In the genomic region with DNA sequence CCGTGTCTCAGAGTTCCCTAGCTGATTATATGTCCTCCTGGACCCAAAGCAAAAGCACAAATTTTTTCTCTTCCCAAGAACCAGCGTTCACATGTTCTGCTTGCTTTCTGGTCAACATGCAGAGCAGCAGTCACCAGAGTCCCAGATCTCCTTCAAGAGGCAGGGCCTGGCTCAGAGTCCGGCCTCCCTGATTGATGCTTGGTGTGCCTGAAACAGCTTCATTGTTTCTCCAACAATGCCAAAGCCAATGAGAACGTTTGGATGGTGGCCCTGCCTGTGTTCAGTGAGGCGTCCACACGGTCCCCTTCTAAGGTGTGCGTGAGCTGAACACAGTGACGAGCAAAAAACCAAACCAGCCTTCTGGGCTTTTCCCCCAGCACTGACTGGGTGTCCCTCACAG, we compare ENCODE assay signal across 17 cellular contexts. TPM values are rescaled to one million over a fixed set of nuclear protein-coding genes. Genes with fewer than 3 reads are reported as not detected.
A peak's percentile ranks its signal among the peaks of the same experiment; 100 is the strongest.
DNase-seq lines count a peak whose midpoint lies in the region; ATAC-seq, FAIRE-seq and TF ChIP-seq lines count a peak whose summit lies in the region.
"Had no signal": no experiment of that assay in that cellular context is flagged by ENCODE, and none has a peak within 500 bp of the region (broad histone marks: within the 10 kb centered on the region; RNA-seq: fewer than 3 reads in every experiment).

No MANE protein-coding gene starts in this region.

- no peaks in the 10 kb centered on the region for H3K27me3 ChIP-seq in dorsolateral prefrontal cortex

- TF ChIP-seq CTCF in dorsolateral prefrontal cortex (IDR thresholded peaks at IDR 0.05 in 54 of 56, conservative IDR thresholded peaks at IDR 0.05 in 2 of 56; ENCODE audit: low read depth in 1 of 56, partially characterized antibody in 56 of 56) = peak in 2 of 56 donors; percentile 14 to 33

- peak overlapping the region in 46 of 59 donors; percentile 1 to 55 (median 30) for H3K4me3 ChIP-seq in dorsolateral prefrontal cortex

- intact Hi-C loops in dorsolateral prefrontal cortex (cut with DNase I) = no loop called here

- no peak for FAIRE-seq in HTR-8/SVneo (lab: Jason Lieb, UNC)
- FAIRE-seq: H1 had no signal

- peak overlapping the region in 58 of 59 donors; percentile 21 to 100 (median 83) for H3K27ac ChIP-seq in dorsolateral prefrontal cortex
- H3K27ac ChIP-seq: KMS-11 had no signal

- ATAC-seq in HG02571 (IDR thresholded peaks at IDR 0.05; ENCODE audit: unreplicated experiment) = no peak

- DNase-seq in amygdala (lab: John Stamatoyannopoulos, UW) = peak in 45 of 56 donors; percentile 15 to 88 (median 59)
- DNase-seq in dorsolateral prefrontal cortex = peak in 8 of 10 donors; percentile 65 to 87 (median 78)
- peak; percentile 27 for DNase-seq in left kidney (ENCODE audit: low read depth, low spot score)
- DNase-seq in superior temporal gyrus (ENCODE audit: extremely low spot score) = peak; percentile 90
- no peak for DNase-seq in HTR-8/SVneo (ENCODE audit: insufficient read length, low spot score)
- no peak for DNase-seq in NCI-H2107 treated with DMSO at 0.1 percent for 48 hours (lab: John Stamatoyannopoulos, UW; ENCODE audit: unreplicated experiment)
- DNase-seq: COR-L47, EL, NCI-H1436, NCI-H2029, NCI-H2171 treated with DMSO at 0.1 percent for 48 hours, NCI-H446 treated with DMSO at 0.1 percent for 48 hours, NCI-H774 had no signal

RNA-seq across cellular contexts. Expression of a gene that starts 19.5 kb away (rescaled TPM):
- total RNA-seq in dorsolateral prefrontal cortex = 100 to 1,000 TPM in 4 of 120 experiments, 10 to 100 TPM in 116; 43.0 to 120 (median 66.2) TPM
- total RNA-seq: A673 had no signal

Comparison
In these comparisons a context has a peak if more than half of its experiments do, and no peak if none do; other contexts are left out.
1. DNase-seq: peak in amygdala (45 of 56), dorsolateral prefrontal cortex (8 of 10), left kidney (single experiment) and superior temporal gyrus (single experiment); none in HTR-8/SVneo (single experiment) and NCI-H2107 treated with DMSO at 0.1 percent for 48 hours (single experiment).